ENCODE assay signal across 25 cellular contexts in the genomic region with DNA sequence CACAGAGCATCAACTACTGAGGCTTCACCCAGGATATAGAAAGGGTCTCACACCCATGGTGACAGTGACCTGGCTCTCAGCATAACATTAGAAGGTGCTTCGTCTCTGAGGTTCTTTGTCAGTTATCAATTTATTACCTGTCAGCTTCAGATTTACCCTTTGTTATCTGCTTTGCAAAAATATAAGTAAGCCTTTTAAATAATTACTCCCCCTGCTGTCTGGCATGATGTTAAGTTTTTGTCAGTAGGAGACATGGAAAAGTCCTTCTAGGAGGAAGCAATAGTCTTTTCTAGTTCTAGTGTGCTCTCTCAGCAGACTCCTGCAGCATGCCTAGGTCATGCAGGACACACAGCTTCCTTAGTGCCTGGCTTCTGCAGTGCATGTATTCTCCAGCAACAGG.
"Had no signal": no experiment of that assay in that cellular context is flagged by ENCODE, and none has a peak within 500 bp of the region (broad histone marks: within the 10 kb centered on the region; RNA-seq: fewer than 3 reads in every experiment).

No MANE protein-coding gene starts in this region.

- H3K9me3 Mint-ChIP-seq: activated naive CD4-positive, alpha-beta T cell treated with anti-CD3 and anti-CD28 coated beads, Interleukin-2, amount 50 U/mL, for 72 hours; central memory CD8-positive, alpha-beta T cell; effector memory CD8-positive, alpha-beta T cell; nephron had no signal

- H3K27me3 ChIP-seq: brain microvascular endothelial cell, colonic mucosa, pancreas, upper lobe of right lung had no signal

- H3K4me1 Mint-ChIP-seq: central memory CD8-positive, alpha-beta T cell; immature natural killer cell had no signal

- H3K36me3 ChIP-seq: brain microvascular endothelial cell, colonic mucosa, neutrophil, pancreas, upper lobe of right lung had no signal

- DNase-seq: activated CD4-positive, alpha-beta T cell treated with anti-CD3 and anti-CD28 coated beads, Interleukin-2, amount 50 U/mL, for 1 hour; activated CD4-positive, CD25-positive, alpha-beta regulatory T cell treated with anti-CD3 and anti-CD28 coated beads, Interleukin-2, amount 50 U/mL, for 72 hours; activated gamma-delta T cell treated with Interleukin-2 at 50 U/mL for 16 hours; activated T-cell treated with anti-CD3 and anti-CD28 coated beads, Interleukin-2, amount 50 U/mL, for 1 hour; aorta; brain microvascular endothelial cell; colonic mucosa; dorsolateral prefrontal cortex; effector memory CD8-positive, alpha-beta T cell; immature natural killer cell; left ventricle myocardium superior; mammary epithelial cell; midbrain; pancreas; psoas muscle; right cardiac atrium; stimulated activated CD4-positive, alpha-beta T cell treated with anti-CD3 and anti-CD28 coated beads, Interleukin-4, amount 100 ng/mL, for 24 hours; stimulated activated naive CD4-positive, alpha-beta T cell treated with Interleukin-2 at 50 U/mL for 16 hours; T-helper 2 cell; upper lobe of right lung had no signal

- H3K9me3 ChIP-seq: colonic mucosa, neutrophil, pancreas, psoas muscle, upper lobe of right lung had no signal

- H3K27ac Mint-ChIP-seq: activated naive CD4-positive, alpha-beta T cell treated with anti-CD3 and anti-CD28 coated beads, Interleukin-2, amount 50 U/mL, for 72 hours; effector memory CD8-positive, alpha-beta T cell; immature natural killer cell; nephron had no signal

- H3K4me3 Mint-ChIP-seq: central memory CD8-positive, alpha-beta T cell; effector memory CD8-positive, alpha-beta T cell; immature natural killer cell; nephron had no signal

- H3K27ac ChIP-seq: brain microvascular endothelial cell, colonic mucosa, dorsolateral prefrontal cortex, epithelial cell of prostate, neutrophil, pancreas, psoas muscle, upper lobe of right lung had no signal

- H3K36me3 Mint-ChIP-seq: activated naive CD4-positive, alpha-beta T cell treated with anti-CD3 and anti-CD28 coated beads, Interleukin-2, amount 50 U/mL, for 72 hours; immature natural killer cell had no signal

- H3K4me3 ChIP-seq: colonic mucosa, dorsolateral prefrontal cortex, pancreas, psoas muscle, upper lobe of right lung had no signal

- H3K4me1 ChIP-seq: colonic mucosa, pancreas, psoas muscle, upper lobe of right lung had no signal

- ATAC-seq: effector memory CD8-positive, alpha-beta T cell; left ventricle myocardium superior; pancreas; psoas muscle; right cardiac atrium; upper lobe of right lung had no signal
